ENCODE assay signal across 1 cellular context in genomic region chr9:34256104-34256503, GRCh38.
TF ChIP-seq lines count a peak whose summit lies in the region.

No MANE protein-coding gene starts in this region.

TF ChIP-seq in HCT116, 20 proteins besides CTCF, POLR2A, EP300 and RAD21 (continued from another document):
- TF ChIP-seq EZH2phosphoT487 (IDR thresholded peaks at IDR 0.05; ENCODE audit: borderline replicate concordance) = no peak
- TF ChIP-seq POLR2AphosphoS5 (IDR thresholded peaks at IDR 0.05; ENCODE audit: low read depth, low read length) = no peak
- no peak for TF ChIP-seq JUND (IDR thresholded peaks at IDR 0.05)
- TF ChIP-seq CBX3 (IDR thresholded peaks at IDR 0.05; ENCODE audit: low read depth) = no peak
- no peak for TF ChIP-seq MAX (IDR thresholded peaks at IDR 0.05)
